Comparison of ENCODE assay signal across 1 cellular context in the genomic region with DNA sequence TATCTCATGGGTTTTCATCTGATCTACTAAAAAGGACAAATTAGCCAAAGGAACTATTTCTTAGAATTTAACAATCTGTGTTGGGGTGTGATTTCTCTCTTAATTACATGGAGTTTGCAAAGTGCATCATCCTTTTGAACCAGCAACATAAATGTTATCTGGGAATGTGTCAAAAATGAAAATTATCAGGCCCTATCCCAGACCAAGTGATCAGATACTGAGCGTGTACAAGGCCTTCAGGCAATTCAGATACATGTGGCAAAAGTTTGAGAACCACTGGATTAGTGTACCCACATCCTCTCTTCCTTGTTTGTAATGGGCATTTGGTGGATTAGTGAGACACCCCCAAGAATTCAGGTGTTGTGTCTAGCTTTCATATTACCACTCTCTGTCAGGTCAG.
TF ChIP-seq lines count a peak whose summit lies in the region.

No MANE protein-coding gene starts in this region.

TF ChIP-seq in GM23338, 12 proteins besides CTCF, POLR2A, EP300 and RAD21 (continued from another document):
- TF ChIP-seq, protein P1, sequence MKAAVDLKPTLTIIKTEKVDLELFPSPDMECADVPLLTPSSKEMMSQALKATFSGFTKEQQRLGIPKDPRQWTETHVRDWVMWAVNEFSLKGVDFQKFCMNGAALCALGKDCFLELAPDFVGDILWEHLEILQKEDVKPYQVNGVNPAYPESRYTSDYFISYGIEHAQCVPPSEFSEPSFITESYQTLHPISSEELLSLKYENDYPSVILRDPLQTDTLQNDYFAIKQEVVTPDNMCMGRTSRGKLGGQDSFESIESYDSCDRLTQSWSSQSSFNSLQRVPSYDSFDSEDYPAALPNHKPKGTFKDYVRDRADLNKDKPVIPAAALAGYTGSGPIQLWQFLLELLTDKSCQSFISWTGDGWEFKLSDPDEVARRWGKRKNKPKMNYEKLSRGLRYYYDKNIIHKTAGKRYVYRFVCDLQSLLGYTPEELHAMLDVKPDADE (IDR thresholded peaks at IDR 0.05): no peak
- TF ChIP-seq, protein P2, sequence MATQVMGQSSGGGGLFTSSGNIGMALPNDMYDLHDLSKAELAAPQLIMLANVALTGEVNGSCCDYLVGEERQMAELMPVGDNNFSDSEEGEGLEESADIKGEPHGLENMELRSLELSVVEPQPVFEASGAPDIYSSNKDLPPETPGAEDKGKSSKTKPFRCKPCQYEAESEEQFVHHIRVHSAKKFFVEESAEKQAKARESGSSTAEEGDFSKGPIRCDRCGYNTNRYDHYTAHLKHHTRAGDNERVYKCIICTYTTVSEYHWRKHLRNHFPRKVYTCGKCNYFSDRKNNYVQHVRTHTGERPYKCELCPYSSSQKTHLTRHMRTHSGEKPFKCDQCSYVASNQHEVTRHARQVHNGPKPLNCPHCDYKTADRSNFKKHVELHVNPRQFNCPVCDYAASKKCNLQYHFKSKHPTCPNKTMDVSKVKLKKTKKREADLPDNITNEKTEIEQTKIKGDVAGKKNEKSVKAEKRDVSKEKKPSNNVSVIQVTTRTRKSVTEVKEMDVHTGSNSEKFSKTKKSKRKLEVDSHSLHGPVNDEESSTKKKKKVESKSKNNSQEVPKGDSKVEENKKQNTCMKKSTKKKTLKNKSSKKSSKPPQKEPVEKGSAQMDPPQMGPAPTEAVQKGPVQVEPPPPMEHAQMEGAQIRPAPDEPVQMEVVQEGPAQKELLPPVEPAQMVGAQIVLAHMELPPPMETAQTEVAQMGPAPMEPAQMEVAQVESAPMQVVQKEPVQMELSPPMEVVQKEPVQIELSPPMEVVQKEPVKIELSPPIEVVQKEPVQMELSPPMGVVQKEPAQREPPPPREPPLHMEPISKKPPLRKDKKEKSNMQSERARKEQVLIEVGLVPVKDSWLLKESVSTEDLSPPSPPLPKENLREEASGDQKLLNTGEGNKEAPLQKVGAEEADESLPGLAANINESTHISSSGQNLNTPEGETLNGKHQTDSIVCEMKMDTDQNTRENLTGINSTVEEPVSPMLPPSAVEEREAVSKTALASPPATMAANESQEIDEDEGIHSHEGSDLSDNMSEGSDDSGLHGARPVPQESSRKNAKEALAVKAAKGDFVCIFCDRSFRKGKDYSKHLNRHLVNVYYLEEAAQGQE (IDR thresholded peaks at IDR 0.05; ENCODE audit: unreplicated experiment): no peak
- TF ChIP-seq, protein P3, sequence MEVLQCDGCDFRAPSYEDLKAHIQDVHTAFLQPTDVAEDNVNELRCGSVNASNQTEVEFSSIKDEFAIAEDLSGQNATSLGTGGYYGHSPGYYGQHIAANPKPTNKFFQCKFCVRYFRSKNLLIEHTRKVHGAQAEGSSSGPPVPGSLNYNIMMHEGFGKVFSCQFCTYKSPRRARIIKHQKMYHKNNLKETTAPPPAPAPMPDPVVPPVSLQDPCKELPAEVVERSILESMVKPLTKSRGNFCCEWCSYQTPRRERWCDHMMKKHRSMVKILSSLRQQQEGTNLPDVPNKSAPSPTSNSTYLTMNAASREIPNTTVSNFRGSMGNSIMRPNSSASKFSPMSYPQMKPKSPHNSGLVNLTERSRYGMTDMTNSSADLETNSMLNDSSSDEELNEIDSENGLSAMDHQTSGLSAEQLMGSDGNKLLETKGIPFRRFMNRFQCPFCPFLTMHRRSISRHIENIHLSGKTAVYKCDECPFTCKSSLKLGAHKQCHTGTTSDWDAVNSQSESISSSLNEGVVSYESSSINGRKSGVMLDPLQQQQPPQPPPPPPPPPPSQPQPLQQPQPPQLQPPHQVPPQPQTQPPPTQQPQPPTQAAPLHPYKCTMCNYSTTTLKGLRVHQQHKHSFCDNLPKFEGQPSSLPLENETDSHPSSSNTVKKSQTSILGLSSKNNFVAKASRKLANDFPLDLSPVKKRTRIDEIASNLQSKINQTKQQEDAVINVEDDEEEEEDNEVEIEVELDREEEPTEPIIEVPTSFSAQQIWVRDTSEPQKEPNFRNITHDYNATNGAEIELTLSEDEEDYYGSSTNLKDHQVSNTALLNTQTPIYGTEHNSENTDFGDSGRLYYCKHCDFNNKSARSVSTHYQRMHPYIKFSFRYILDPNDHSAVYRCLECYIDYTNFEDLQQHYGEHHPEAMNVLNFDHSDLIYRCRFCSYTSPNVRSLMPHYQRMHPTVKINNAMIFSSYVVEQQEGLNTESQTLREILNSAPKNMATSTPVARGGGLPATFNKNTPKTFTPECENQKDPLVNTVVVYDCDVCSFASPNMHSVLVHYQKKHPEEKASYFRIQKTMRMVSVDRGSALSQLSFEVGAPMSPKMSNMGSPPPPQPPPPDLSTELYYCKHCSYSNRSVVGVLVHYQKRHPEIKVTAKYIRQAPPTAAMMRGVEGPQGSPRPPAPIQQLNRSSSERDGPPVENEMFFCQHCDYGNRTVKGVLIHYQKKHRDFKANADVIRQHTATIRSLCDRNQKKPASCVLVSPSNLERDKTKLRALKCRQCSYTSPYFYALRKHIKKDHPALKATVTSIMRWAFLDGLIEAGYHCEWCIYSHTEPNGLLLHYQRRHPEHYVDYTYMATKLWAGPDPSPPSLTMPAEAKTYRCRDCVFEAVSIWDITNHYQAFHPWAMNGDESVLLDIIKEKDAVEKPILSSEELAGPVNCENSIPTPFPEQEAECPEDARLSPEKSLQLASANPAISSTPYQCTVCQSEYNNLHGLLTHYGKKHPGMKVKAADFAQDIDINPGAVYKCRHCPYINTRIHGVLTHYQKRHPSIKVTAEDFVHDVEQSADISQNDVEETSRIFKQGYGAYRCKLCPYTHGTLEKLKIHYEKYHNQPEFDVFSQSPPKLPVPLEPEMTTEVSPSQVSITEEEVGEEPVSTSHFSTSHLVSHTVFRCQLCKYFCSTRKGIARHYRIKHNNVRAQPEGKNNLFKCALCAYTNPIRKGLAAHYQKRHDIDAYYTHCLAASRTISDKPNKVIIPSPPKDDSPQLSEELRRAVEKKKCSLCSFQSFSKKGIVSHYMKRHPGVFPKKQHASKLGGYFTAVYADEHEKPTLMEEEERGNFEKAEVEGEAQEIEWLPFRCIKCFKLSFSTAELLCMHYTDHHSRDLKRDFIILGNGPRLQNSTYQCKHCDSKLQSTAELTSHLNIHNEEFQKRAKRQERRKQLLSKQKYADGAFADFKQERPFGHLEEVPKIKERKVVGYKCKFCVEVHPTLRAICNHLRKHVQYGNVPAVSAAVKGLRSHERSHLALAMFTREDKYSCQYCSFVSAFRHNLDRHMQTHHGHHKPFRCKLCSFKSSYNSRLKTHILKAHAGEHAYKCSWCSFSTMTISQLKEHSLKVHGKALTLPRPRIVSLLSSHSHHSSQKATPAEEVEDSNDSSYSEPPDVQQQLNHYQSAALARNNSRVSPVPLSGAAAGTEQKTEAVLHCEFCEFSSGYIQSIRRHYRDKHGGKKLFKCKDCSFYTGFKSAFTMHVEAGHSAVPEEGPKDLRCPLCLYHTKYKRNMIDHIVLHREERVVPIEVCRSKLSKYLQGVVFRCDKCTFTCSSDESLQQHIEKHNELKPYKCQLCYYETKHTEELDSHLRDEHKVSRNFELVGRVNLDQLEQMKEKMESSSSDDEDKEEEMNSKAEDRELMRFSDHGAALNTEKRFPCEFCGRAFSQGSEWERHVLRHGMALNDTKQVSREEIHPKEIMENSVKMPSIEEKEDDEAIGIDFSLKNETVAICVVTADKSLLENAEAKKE (CRISPR knock-in tag; IDR thresholded peaks at IDR 0.05): no peak
- no peak for TF ChIP-seq POLR2AphosphoS5 (IDR thresholded peaks at IDR 0.05; ENCODE audit: low read depth)
